9 cellular contexts compared by ENCODE assay signal in the genomic region with DNA sequence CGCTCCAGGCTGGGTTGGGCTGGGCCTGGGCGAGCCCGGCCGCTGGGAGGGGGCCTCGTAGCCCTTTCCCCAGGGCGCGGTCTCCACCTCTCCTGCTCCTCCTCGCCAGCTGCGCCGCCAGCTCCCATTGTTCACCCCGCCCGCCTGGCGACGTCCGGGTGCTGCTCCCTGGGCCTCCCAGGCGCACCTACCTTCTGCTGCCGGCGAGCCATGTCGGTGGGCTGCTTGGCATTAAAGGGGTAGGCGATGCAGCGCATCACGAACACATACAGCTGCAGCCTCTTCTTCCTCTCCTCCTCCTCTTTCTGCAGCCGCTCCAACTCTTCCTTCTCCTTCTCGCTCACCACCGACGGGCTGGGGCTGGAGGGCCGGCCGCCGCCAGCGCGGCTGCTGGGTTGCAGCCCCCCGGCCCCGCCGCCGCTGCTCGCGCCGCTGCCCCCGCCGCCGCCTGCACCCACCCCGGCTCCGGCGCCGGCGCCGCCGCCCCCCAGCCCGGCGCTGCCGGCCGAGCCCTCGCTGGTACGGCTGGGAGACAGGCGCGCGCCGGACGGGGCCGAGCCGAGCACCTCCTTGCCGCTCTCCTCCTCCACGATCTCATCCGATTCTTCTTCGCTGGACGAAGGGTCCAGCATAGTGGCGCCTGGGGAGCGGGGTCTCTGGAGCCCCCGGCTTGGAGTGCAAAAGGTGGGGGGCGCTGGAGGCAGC. TPM values are rescaled to one million over a fixed set of nuclear protein-coding genes. Genes with fewer than 3 reads are reported as not detected.
A peak's percentile ranks its signal among the peaks of the same experiment; 100 is the strongest.
DNase-seq lines count a peak whose midpoint lies in the region; ATAC-seq and TF ChIP-seq lines count a peak whose summit lies in the region.
"Had no signal": no experiment of that assay in that cellular context is flagged by ENCODE, and none has a peak within 500 bp of the region (broad histone marks: within the 10 kb centered on the region; RNA-seq: fewer than 3 reads in every experiment).

No MANE protein-coding gene starts in this region.

- in situ Hi-C loops in astrocyte of the cerebellum (cut with HindIII; ENCODE audit: low sequenced_read_pairs) = no loop called here

- TF ChIP-seq CTCF in astrocyte of the cerebellum (IDR thresholded peaks at IDR 0.05; ENCODE audit: low read depth, low read length, missing control alignments) (no peak), right lobe of liver (IDR thresholded peaks at IDR 0.05) (no peak), upper lobe of right lung (IDR thresholded peaks at IDR 0.05) (no peak)

- WGBS in right lobe of liver (ENCODE audit: insufficient coverage, low coverage, low lambda C conversion rate, missing lambda C conversion rate) = 4% methylated on average over 23 of the region's 70 CpGs

- no peaks in the 10 kb centered on the region for H3K9me3 ChIP-seq in right lobe of liver
- H3K9me3 ChIP-seq in upper lobe of right lung = no peaks in the 10 kb centered on the region

- peak; percentile 7 for DNase-seq in activated naive CD4-positive, alpha-beta T cell treated with anti-CD3 and anti-CD28 coated beads, Interleukin-2, amount 50 U/mL, for 16 hours
- no peak for DNase-seq in activated naive CD4-positive, alpha-beta T cell treated with anti-CD3 and anti-CD28 coated beads, Interleukin-2, amount 50 U/mL, for 72 hours (ENCODE audit: low spot score in 2 of 2)
- DNase-seq in astrocyte of the cerebellum (ENCODE audit: low read depth) (no peak), right lobe of liver (peak in 1 of 3 donors; percentile 50), upper lobe of right lung (peak; percentile 65), SIG-M5 (lab: John Stamatoyannopoulos, UW) (no peak)
- no peak for DNase-seq in stimulated activated CD8-positive, alpha-beta memory T cell treated with anti-CD3 and anti-CD28 coated beads, Interleukin-4, amount 100 ng/mL, for 48 hours
- DNase-seq: CD4-positive, alpha-beta memory T cell had no signal

- no peak overlapping the region for H3K27ac Mint-ChIP-seq in activated naive CD4-positive, alpha-beta T cell treated with anti-CD3 and anti-CD28 coated beads, Interleukin-2, amount 50 U/mL, for 72 hours
- H3K27ac Mint-ChIP-seq: CD4-positive, alpha-beta memory T cell had no signal

- TF ChIP-seq POLR2A in right lobe of liver (IDR thresholded peaks at IDR 0.05) = no peak

- peaks cover 5 to 28% of the 10 kb centered on the region in 2 donors for H3K27me3 ChIP-seq in right lobe of liver
- peaks cover 57% of the 10 kb centered on the region for H3K27me3 ChIP-seq in upper lobe of right lung

- no peak for ATAC-seq in activated naive CD4-positive, alpha-beta T cell treated with anti-CD3 and anti-CD28 coated beads, Interleukin-2, amount 50 U/mL, for 72 hours
- ATAC-seq in right lobe of liver = peak in 1 of 4 donors; percentile 46
- ATAC-seq in upper lobe of right lung = peak; percentile 46
- no peak for ATAC-seq in GM19455 (IDR thresholded peaks at IDR 0.05; ENCODE audit: unreplicated experiment)

- peaks cover 5 to 24% of the 10 kb centered on the region in 2 donors for H3K36me3 Mint-ChIP-seq in activated naive CD4-positive, alpha-beta T cell treated with anti-CD3 and anti-CD28 coated beads, Interleukin-2, amount 50 U/mL, for 72 hours
- H3K36me3 Mint-ChIP-seq: CD4-positive, alpha-beta memory T cell had no signal

- no peaks in the 10 kb centered on the region for H3K36me3 ChIP-seq in right lobe of liver
- H3K36me3 ChIP-seq in upper lobe of right lung = no peaks in the 10 kb centered on the region

- intact Hi-C loops in right lobe of liver (cut with DNase I) (no loop called here), upper lobe of right lung (cut with DNase I) (no loop called here)

- H3K9me3 Mint-ChIP-seq in activated naive CD4-positive, alpha-beta T cell treated with anti-CD3 and anti-CD28 coated beads, Interleukin-2, amount 50 U/mL, for 72 hours = peaks cover 6 to 15% of the 10 kb centered on the region in 2 donors

- H3K4me3 ChIP-seq in astrocyte of the cerebellum (ENCODE audit: low read depth, low read length) (peak overlapping the region; percentile 39), right lobe of liver (peak overlapping the region; percentile 12 to 32 (median 16)), upper lobe of right lung (peak overlapping the region; percentile 43)

- no peak overlapping the region for H3K27ac ChIP-seq in right lobe of liver
- H3K27ac ChIP-seq in upper lobe of right lung = no peak overlapping the region

- H3K4me1 ChIP-seq in right lobe of liver (peaks cover 0 to 9% (median 0%) of the 10 kb centered on the region in 4 donors), upper lobe of right lung (peaks cover 4% of the 10 kb centered on the region)

RNA-seq across cellular contexts. Expression of a gene that starts 0.7 kb away (rescaled TPM):
- not detected for total RNA-seq in activated naive CD4-positive, alpha-beta T cell treated with anti-CD3 and anti-CD28 coated beads, Interleukin-2, amount 50 U/mL, for 72 hours
- total RNA-seq in right lobe of liver (under 1 TPM in 2 of 6 experiments, not detected in 4; 0.06 to 0.98 TPM), upper lobe of right lung (1.1 TPM)
- total RNA-seq: CD4-positive, alpha-beta memory T cell had no signal

Comparison
In these comparisons a context has a peak if more than half of its experiments do, and no peak if none do; other contexts are left out.
1. DNase-seq: peak in activated naive CD4-positive, alpha-beta T cell treated with anti-CD3 and anti-CD28 coated beads, Interleukin-2, amount 50 U/mL, for 16 hours (single experiment) and upper lobe of right lung (single experiment); none in activated naive CD4-positive, alpha-beta T cell treated with anti-CD3 and anti-CD28 coated beads, Interleukin-2, amount 50 U/mL, for 72 hours (0 of 2), astrocyte of the cerebellum (single experiment), SIG-M5 (single experiment) and stimulated activated CD8-positive, alpha-beta memory T cell treated with anti-CD3 and anti-CD28 coated beads, Interleukin-4, amount 100 ng/mL, for 48 hours (single experiment).
2. Peak in every context shown above with its lines, with median percentiles within 50 percentile points of each other: H3K4me3 ChIP-seq.